1 cellular context compared by ENCODE assay signal in the genomic region with DNA sequence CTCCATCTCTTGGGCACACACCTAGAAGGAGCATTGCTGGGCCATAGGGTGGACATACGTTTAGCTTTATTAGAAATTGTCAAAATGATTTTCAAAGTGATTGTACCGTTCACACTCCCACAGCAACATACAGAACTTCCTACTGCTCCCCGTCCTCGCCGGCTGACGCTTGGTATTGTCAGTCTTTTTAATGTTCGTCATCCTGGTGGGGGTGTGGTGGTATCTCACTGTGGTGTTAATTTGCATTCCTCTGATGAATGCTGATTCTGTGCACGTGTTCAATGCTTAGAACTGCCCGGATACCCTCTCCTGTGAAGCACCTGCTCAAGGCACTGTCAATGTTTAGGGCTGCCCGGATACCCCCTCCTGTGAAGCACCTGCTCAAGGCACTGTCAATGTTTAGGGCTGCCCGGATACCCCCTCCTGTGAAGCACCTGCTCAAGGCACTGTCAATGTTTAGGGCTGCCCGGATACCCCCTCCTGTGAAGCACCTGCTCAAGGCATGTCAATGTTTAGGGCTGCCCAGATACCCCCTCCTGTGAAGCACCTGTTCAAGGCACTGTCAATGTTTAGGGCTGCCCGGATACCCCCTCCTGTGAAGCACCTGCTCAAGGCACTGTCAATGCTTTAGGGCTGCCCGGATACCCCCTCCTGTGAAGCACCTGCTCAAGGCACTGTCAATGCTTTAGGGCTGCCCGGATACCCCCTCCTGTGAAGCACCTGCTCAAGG. TPM values are rescaled to one million over a fixed set of nuclear protein-coding genes. Genes with fewer than 3 reads are reported as not detected.
"Had no signal": no experiment of that assay in that cellular context is flagged by ENCODE, and none has a peak within 500 bp of the region (broad histone marks: within the 10 kb centered on the region; RNA-seq: fewer than 3 reads in every experiment).

No MANE protein-coding gene starts in this region.

RNA-seq across cellular contexts. Expression of a gene that starts 34.6 kb away (rescaled TPM):
- total RNA-seq: bronchial epithelial cell had no signal
